ENCODE assay signal across 22 cellular contexts in genomic region chr2:219743548-219743947, GRCh38.
"Had no signal": no experiment of that assay in that cellular context is flagged by ENCODE, and none has a peak within 500 bp of the region (broad histone marks: within the 10 kb centered on the region; RNA-seq: fewer than 3 reads in every experiment).

No MANE protein-coding gene starts in this region.

- H3K9me3 ChIP-seq: gastroesophageal sphincter, left lung, lower lobe of right lung, neutrophil, sigmoid colon, thoracic aorta, tibial nerve, upper lobe of left lung had no signal

- ATAC-seq: esophagus mucosa; gastroesophageal sphincter; left lung; lower lobe of right lung; natural killer cell; stimulated activated effector memory CD8-positive, alpha-beta T cell treated with anti-CD3 and anti-CD28 coated beads, Interleukin-12 subunit alpha, Interleukin-12 subunit beta, amount 100 ng/mL, for 72 hours; stimulated activated naive CD8-positive, alpha-beta T cell treated with anti-CD3 and anti-CD28 coated beads, Interleukin-15, Interleukin-2, amounts not matched to agents 100 U/mL and 50 U/mL, for 24 hours had no signal

- H3K36me3 ChIP-seq: gastroesophageal sphincter, left lung, lower lobe of right lung, neutrophil, sigmoid colon, thoracic aorta, tibial nerve, upper lobe of left lung had no signal

- H3K4me3 ChIP-seq: gastroesophageal sphincter, left lung, lower lobe of right lung, sigmoid colon, thoracic aorta, tibial nerve, upper lobe of left lung had no signal

- H3K27me3 ChIP-seq: gastroesophageal sphincter, sigmoid colon, tibial nerve, upper lobe of left lung had no signal

- H3K4me1 ChIP-seq: left lung, lower lobe of right lung, parathyroid adenoma, sigmoid colon, tibial nerve had no signal

- H3K27ac ChIP-seq: epithelial cell of prostate, gastroesophageal sphincter, left lung, lower lobe of right lung, neutrophil, parathyroid adenoma, sigmoid colon, thoracic aorta, tibial nerve, upper lobe of left lung had no signal

- DNase-seq: central memory CD4-positive, alpha-beta T cell; effector CD8-positive, alpha-beta T cell; endodermal cell; foreskin fibroblast; kidney; left lung; lower lobe of right lung; natural killer cell; sigmoid colon; stimulated activated CD4-positive, alpha-beta T cell treated with anti-CD3 and anti-CD28 coated beads, Interleukin-2, amount 100 ng/mL, for 24 hours; stimulated activated CD4-positive, alpha-beta T cell treated with anti-CD3 and anti-CD28 coated beads, Interleukin-4, amount 100 ng/mL, for 24 hours; stimulated activated naive CD8-positive, alpha-beta T cell treated with anti-CD3 and anti-CD28 coated beads, Interleukin-15, Interleukin-2, amounts not matched to agents 100 U/mL and 50 U/mL, for 24 hours; substantia nigra; upper lobe of left lung had no signal
